ENCODE assay signal across 18 cellular contexts in the genomic region with DNA sequence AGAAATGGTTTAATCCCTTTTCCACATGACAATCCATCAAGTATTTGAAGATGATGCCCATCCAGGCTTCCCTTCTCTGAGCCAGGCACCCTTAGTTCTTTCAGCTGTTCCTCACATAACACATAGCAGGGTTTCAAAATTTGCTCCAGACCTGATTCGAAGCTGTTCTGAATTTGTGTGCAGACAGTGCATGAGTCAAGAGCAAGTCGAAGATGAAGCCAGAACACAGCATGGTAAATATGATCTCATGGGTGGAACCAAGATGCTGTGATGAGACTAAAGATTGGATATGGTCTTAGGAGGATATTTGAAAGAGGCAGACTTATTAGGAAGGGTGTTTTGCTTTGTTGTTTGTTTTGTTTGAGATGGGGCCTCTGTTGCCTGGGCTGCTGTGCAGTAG. TPM values are rescaled to one million over a fixed set of nuclear protein-coding genes. Genes with fewer than 3 reads are reported as not detected.
A peak's percentile ranks its signal among the peaks of the same experiment; 100 is the strongest.
DNase-seq lines count a peak whose midpoint lies in the region; TF ChIP-seq lines count a peak whose summit lies in the region.
"Had no signal": no experiment of that assay in that cellular context is flagged by ENCODE, and none has a peak within 500 bp of the region (broad histone marks: within the 10 kb centered on the region; RNA-seq: fewer than 3 reads in every experiment).

No MANE protein-coding gene starts in this region.

- no peak overlapping the region for H2AK5ac ChIP-seq in H9 (ENCODE audit: insufficient read length, low read length)

- H3K79me1 ChIP-seq in H9 (ENCODE audit: insufficient read depth, low read depth, low read length, poor library complexity, severe bottlenecking) = no peaks in the 10 kb centered on the region

- H4K91ac ChIP-seq in H9 (ENCODE audit: insufficient read length, low read depth, low read length) = no peak overlapping the region

- no peak overlapping the region for H3K4me2 ChIP-seq in H9 (ENCODE audit: insufficient read depth, insufficient read length, low read length)
- H3K4me2 ChIP-seq: GM23338 had no signal

- H3T11ph ChIP-seq in H9 (ENCODE audit: low read length) = no peak overlapping the region

- H4K20me1 ChIP-seq in H9 (ENCODE audit: control insufficient read depth, insufficient read depth, insufficient read length) = no peaks in the 10 kb centered on the region

- TF ChIP-seq CTCF in choroid plexus epithelial cell (conservative IDR thresholded peaks at IDR 0.05; ENCODE audit: low read depth, low read length) (no peak), H9 (conservative IDR thresholded peaks at IDR 0.05) (no peak)

- no CpG with 5 or more reads among the region's 2 CpGs for WGBS in H9 (ENCODE audit: extremely low coverage, insufficient read length, low lambda C conversion rate)

- H3K4me1 Mint-ChIP-seq in H9 = peaks cover 3% of the 10 kb centered on the region in 2 experiments; a peak in 2 of 4 replicates

- H3K79me2 ChIP-seq in ACC112 (ENCODE audit: control insufficient read depth, insufficient read depth, low read length, unreplicated experiment) = no peaks in the 10 kb centered on the region
- H3K79me2 ChIP-seq in H9 (ENCODE audit: insufficient read depth, low read length) = no peaks in the 10 kb centered on the region

- no peak overlapping the region for H3K9ac ChIP-seq in H9 (ENCODE audit: extremely low read depth, insufficient read length, low read length)

- H4K5ac ChIP-seq in H9 (ENCODE audit: insufficient read length, low read depth, low read length) = no peak overlapping the region

- H3K27ac ChIP-seq in ACC112 (ENCODE audit: low read depth, low read length) = peak overlapping the region; percentile 87
- no peak overlapping the region for H3K27ac ChIP-seq in H9 (ENCODE audit: insufficient read length, low read depth, low read length)
- H3K27ac ChIP-seq: VCaP had no signal

- H3K4ac ChIP-seq in H9 (ENCODE audit: low read depth, low read length) = no peak overlapping the region

- H3K36me3 Mint-ChIP-seq in H9 (ENCODE audit: insufficient read depth in 1 of 3, low read depth in 3 of 3) = no peaks in the 10 kb centered on the region
- H3K36me3 Mint-ChIP-seq: natural killer cell had no signal

- H2BK12ac ChIP-seq in H9 (ENCODE audit: insufficient read length, low read depth, low read length) = no peak overlapping the region

- H3K4me1 ChIP-seq in ACC112 (ENCODE audit: control insufficient read depth, insufficient read depth, low read length, unreplicated experiment) (peaks cover 24% of the 10 kb centered on the region), H9 (ENCODE audit: insufficient read depth, low read length) (no peaks in the 10 kb centered on the region)
- H3K4me1 ChIP-seq: transverse colon had no signal

- H2AFZ ChIP-seq in ACC112 (ENCODE audit: low read length, unreplicated experiment) (no peak overlapping the region), H9 (ENCODE audit: low read length) (no peak overlapping the region)
- H2AFZ ChIP-seq: GM23338 had no signal

- H3K9me3 ChIP-seq in H9 (ENCODE audit: control insufficient read depth, low read depth, low read length) = no peaks in the 10 kb centered on the region
- H3K9me3 ChIP-seq: transverse colon had no signal

- no peak overlapping the region; the same call in 1 of the 2 replicates for H3K4me3 ChIP-seq in ACC112 (ENCODE audit: low read depth, low read length)
- H3K4me3 ChIP-seq in choroid plexus epithelial cell (ENCODE audit: low read depth, low read length) = no peak overlapping the region
- H3K4me3 ChIP-seq: GM23338, transverse colon had no signal

- H2BK5ac ChIP-seq in H9 (ENCODE audit: insufficient read length, low read length) = no peak overlapping the region

- H4K8ac ChIP-seq in H9 (replicated peaks; ENCODE audit: insufficient read length, low read depth, low read length) = no peak overlapping the region

- no peaks in the 10 kb centered on the region for H3K27me3 Mint-ChIP-seq in H9 (ENCODE audit: low read depth)

- no peak overlapping the region for H3K14ac ChIP-seq in H9 (ENCODE audit: insufficient read depth, low read length)

- no peak overlapping the region for H3K23ac ChIP-seq in H9 (ENCODE audit: insufficient read length, low read depth, low read length)

- H3K9me3 Mint-ChIP-seq in H9 = no peaks in the 10 kb centered on the region
- H3K9me3 Mint-ChIP-seq: GM23338; natural killer cell; T-helper 1 cell treated with Interleukin-12 subunit alpha and Interleukin-12 subunit beta and Interleukin-4 antibody, amounts not matched to agents 30 μg/mL and 1 μg/mL, for 36 hours had no signal

- no peak overlapping the region for H3K27ac Mint-ChIP-seq in H9
- H3K27ac Mint-ChIP-seq: GM23338; natural killer cell; T-helper 1 cell treated with Interleukin-12 subunit alpha and Interleukin-12 subunit beta and Interleukin-4 antibody, amounts not matched to agents 30 μg/mL and 1 μg/mL, for 36 hours had no signal

- no peak overlapping the region for H3K4me3 Mint-ChIP-seq in H9
- H3K4me3 Mint-ChIP-seq: GM23338; natural killer cell; T-helper 1 cell treated with Interleukin-12 subunit alpha and Interleukin-12 subunit beta and Interleukin-4 antibody, amounts not matched to agents 30 μg/mL and 1 μg/mL, for 36 hours had no signal

- H2BK120ac ChIP-seq in H9 (ENCODE audit: low read depth, low read length, poor library complexity, severe bottlenecking) = no peak overlapping the region

- H3K27me3 ChIP-seq in ACC112 (ENCODE audit: insufficient read depth, low read length) = no peaks in the 10 kb centered on the region
- no peaks in the 10 kb centered on the region; the same call in 1 of the 2 replicates for H3K27me3 ChIP-seq in H9 (ENCODE audit: insufficient read depth, low read length)
- H3K27me3 ChIP-seq: transverse colon had no signal

- H3K18ac ChIP-seq in H9 (ENCODE audit: insufficient read length, low read depth, low read length) = no peak overlapping the region

- no peak overlapping the region for H2BK15ac ChIP-seq in H9 (ENCODE audit: low read depth, low read length)

- no peak overlapping the region for H3K56ac ChIP-seq in H9 (ENCODE audit: insufficient read length, low read depth, low read length)

- peak; percentile 71 for DNase-seq in LHCN-M2 (ENCODE audit: low read depth)
- DNase-seq in choroid plexus epithelial cell (ENCODE audit: low read depth) = peak; percentile 65
- DNase-seq in non-pigmented ciliary epithelial cell (ENCODE audit: low read depth) = peak; percentile 26
- no peak for DNase-seq in NCI-H2107 treated with DMSO at 0.1 percent for 48 hours (lab: John Stamatoyannopoulos, UW; ENCODE audit: unreplicated experiment)
- no peak for DNase-seq in DMS53 (lab: John Stamatoyannopoulos, UW)
- DNase-seq in H9 = no peak
- DNase-seq in COR-L47 (lab: John Stamatoyannopoulos, UW) = no peak
- DNase-seq: activated gamma-delta T cell treated with Interleukin-2 at 50 U/mL for 16 hours, MV-4-11, natural killer cell, NCI-H2029 treated with DMSO at 0.1 percent for 48 hours, NCI-H510A, SHP77 treated with DMSO at 0.1 percent for 48 hours, transverse colon had no signal

- no peaks in the 10 kb centered on the region for H3K36me3 ChIP-seq in ACC112 (ENCODE audit: insufficient read depth, low read length)
- H3K36me3 ChIP-seq: transverse colon had no signal

- H3K23me2 ChIP-seq in H9 (ENCODE audit: insufficient read length, low read depth, low read length, poor library complexity, severe bottlenecking) = no peaks in the 10 kb centered on the region

- H2BK20ac ChIP-seq in H9 (ENCODE audit: low read depth, low read length, poor library complexity, severe bottlenecking) = no peak overlapping the region

RNA-seq across cellular contexts. Expression of a gene that starts 32.6 kb away (rescaled TPM):
- total RNA-seq in LHCN-M2 (2014; rRNA removed) = 12.5 and 13.0 TPM in 2 replicates
- polyA plus RNA-seq in LHCN-M2 (2012) = 4.1 TPM
- total RNA-seq in H9 (2021) = 7.5 and 9.3 TPM in 2 replicates

Comparison
In these comparisons a context has a peak if more than half of its experiments do, and no peak if none do; other contexts are left out.
1. DNase-seq: peak in LHCN-M2 (single experiment), choroid plexus epithelial cell (single experiment) and non-pigmented ciliary epithelial cell (single experiment); none in NCI-H2107 treated with DMSO at 0.1 percent for 48 hours (single experiment), DMS53 (single experiment), H9 (single experiment) and COR-L47 (single experiment).